8 cellular contexts compared by ENCODE assay signal in genomic region chr5:107476783-107477182, GRCh38.
A peak's percentile ranks its signal among the peaks of the same experiment; 100 is the strongest.
DNase-seq lines count a peak whose midpoint lies in the region; ATAC-seq, FAIRE-seq and TF ChIP-seq lines count a peak whose summit lies in the region.

No MANE protein-coding gene starts in this region.

- no peaks in the 10 kb centered on the region for H4K20me1 ChIP-seq in GM23248 (ENCODE audit: insufficient read depth)

- ATAC-seq in GM21390 (IDR thresholded peaks at IDR 0.05; ENCODE audit: unreplicated experiment) (peak; percentile 93), HG03565 (IDR thresholded peaks at IDR 0.05; ENCODE audit: unreplicated experiment) (peak; percentile 91)

- H3K9me3 ChIP-seq in small intestine (ENCODE audit: control insufficient read depth, low read depth): no peaks in the 10 kb centered on the region
- no peaks in the 10 kb centered on the region for H3K9me3 ChIP-seq in GM23248 (ENCODE audit: low read depth)

- FAIRE-seq in small intestine (lab: Jason Lieb, UNC): no peak

- H3K27ac ChIP-seq in small intestine (ENCODE audit: low read depth in 1 of 2, low read length in 1 of 2): peak overlapping the region in 1 of 2 donors; percentile 75
- H3K27ac ChIP-seq in GM23248: no peak overlapping the region

- in situ Hi-C loops in GM13976 (cut with MboI; ENCODE audit: low sequenced_read_pairs, unreplicated experiment): no loop called here
- in situ Hi-C loops in GM23248 (cut with MboI): no loop called here
- in situ Hi-C loops in KBM-7 (cut with MboI; ENCODE audit: low pct_unique_long_range_greater_than_20kb, low sequenced_read_pairs): no loop called here

- no peaks in the 10 kb centered on the region for H3K79me2 ChIP-seq in GM23248 (ENCODE audit: insufficient read depth)

- no peak overlapping the region for H3K4me2 ChIP-seq in GM23248 (ENCODE audit: unreplicated experiment)

- H3K9me2 ChIP-seq in GM23248 (ENCODE audit: insufficient read depth): no peaks in the 10 kb centered on the region

- H3K36me3 ChIP-seq in small intestine (ENCODE audit: control insufficient read depth in 2 of 2, insufficient read depth in 2 of 2, low read length in 2 of 2): no peaks in the 10 kb centered on the region
- H3K36me3 ChIP-seq in GM23248 (ENCODE audit: low read depth): no peaks in the 10 kb centered on the region

- H3K9ac ChIP-seq in GM23248: no peak overlapping the region

- H3K4me3 ChIP-seq in cardiac fibroblast (replicated peaks in 1 of 2; ENCODE audit: low read depth in 2 of 2, low read length in 2 of 2): no peak overlapping the region
- no peak overlapping the region for H3K4me3 ChIP-seq in small intestine (ENCODE audit: low read depth in 1 of 2, low read length in 2 of 2)
- H3K4me3 ChIP-seq in GM23248: no peak overlapping the region

- TF ChIP-seq CTCF in GM13976 (IDR thresholded peaks at IDR 0.05; ENCODE audit: borderline replicate concordance, control extremely low read depth, extremely low read depth, insufficient read depth, missing control alignments) (no peak), cardiac fibroblast (IDR thresholded peaks at IDR 0.05; ENCODE audit: low read depth, low read length) (no peak)

- H3K4me1 ChIP-seq in small intestine (ENCODE audit: control insufficient read depth in 2 of 2, insufficient read depth in 1 of 2, low read depth in 1 of 2, low read length in 1 of 2) (peaks cover 5 to 7% of the 10 kb centered on the region in 2 donors), GM23248 (ENCODE audit: insufficient read depth) (no peaks in the 10 kb centered on the region)

- no peaks in the 10 kb centered on the region for H3F3A ChIP-seq in GM23248 (ENCODE audit: insufficient read depth)

- DNase-seq in GM13976 (ENCODE audit: low spot score) (peak; percentile 21), cardiac fibroblast (ENCODE audit: low read depth in 2 of 2) (peak; percentile 77 to 80), small intestine (peak; percentile 73), GM23248 (no peak), KBM-7 (no peak)
- no peak for DNase-seq in stimulated activated naive CD4-positive, alpha-beta T cell treated with Interleukin-2 at 50 U/mL for 16 hours (lab: John Stamatoyannopoulos, UW)

- H3K27me3 ChIP-seq in small intestine (ENCODE audit: control insufficient read depth in 2 of 2, insufficient read depth in 2 of 2, low read length in 2 of 2): no peaks in the 10 kb centered on the region
- peaks cover 17% of the 10 kb centered on the region; the same call in 1 of the 2 replicates for H3K27me3 ChIP-seq in GM23248 (replicated peaks; ENCODE audit: insufficient read depth)

- no peak overlapping the region for H2AFZ ChIP-seq in GM23248

- 0 to 25% (median 4%) methylated on average over 1 of the region's 1 CpG for WGBS in small intestine, 3 donors
- 72 to 87% methylated on average over 1 of the region's 1 CpG for WGBS in GM23248 (ENCODE audit: low coverage in 1 of 2, low lambda C conversion rate in 2 of 2, missing lambda C conversion rate in 2 of 2), 2 experiments

Comparison
In these comparisons a context has a peak if more than half of its experiments do, and no peak if none do; other contexts are left out.
1. DNase-seq: peak in GM13976 (single experiment), cardiac fibroblast (2 of 2) and small intestine (single experiment); none in GM23248 (single experiment), stimulated activated naive CD4-positive, alpha-beta T cell treated with Interleukin-2 at 50 U/mL for 16 hours (single experiment) and KBM-7 (single experiment).